ENCODE assay signal across 17 cellular contexts in the genomic region with DNA sequence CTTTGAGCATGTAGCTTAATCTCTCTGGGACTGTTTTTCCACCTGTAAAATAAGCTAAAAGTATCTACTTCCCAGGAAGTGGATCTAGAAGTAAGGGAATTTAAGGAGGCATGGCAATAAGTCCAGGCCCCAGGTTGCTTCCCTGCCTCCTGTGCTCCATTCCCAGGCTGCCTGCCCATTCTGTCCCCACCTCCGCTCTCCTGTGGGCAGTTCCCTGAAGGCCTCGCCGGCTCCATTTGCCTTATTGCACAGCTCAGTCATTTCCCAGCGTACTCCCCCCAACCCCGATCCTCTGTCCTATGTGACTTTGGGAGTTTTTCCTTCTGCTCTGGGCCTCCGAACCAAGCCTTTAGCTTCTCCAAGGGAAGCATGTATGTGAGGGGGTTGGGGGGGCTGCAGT. TPM values are rescaled to one million over a fixed set of nuclear protein-coding genes. Genes with fewer than 3 reads are reported as not detected.
DNase-seq lines count a peak whose midpoint lies in the region; ATAC-seq and TF ChIP-seq lines count a peak whose summit lies in the region.
"Had no signal": no experiment of that assay in that cellular context is flagged by ENCODE, and none has a peak within 500 bp of the region (broad histone marks: within the 10 kb centered on the region; RNA-seq: fewer than 3 reads in every experiment).

No MANE protein-coding gene starts in this region.

- H3K9me3 ChIP-seq in left ventricle myocardium inferior (replicated peaks) (no peaks in the 10 kb centered on the region), vagina (no peaks in the 10 kb centered on the region), body of pancreas (no peaks in the 10 kb centered on the region)
- H3K9me3 ChIP-seq: prostate gland, tibial nerve had no signal

- intact Hi-C loops in cardiac septum (cut with DNase I), result loop anchor here (10.0 kb wide), 1 partner anchor 453 kb away; a partner anchor contains a TSS
- intact Hi-C loops in Right ventricle myocardium superior (cut with DNase I), result no loop called here
- intact Hi-C loops in left ventricle myocardium inferior (cut with micrococcal nuclease), result no loop called here
- intact Hi-C loops in vagina (cut with DNase I), result no loop called here
- intact Hi-C loops in body of pancreas (cut with DNase I), result no loop called here

- peaks cover 5% of the 10 kb centered on the region for H3K36me3 Mint-ChIP-seq in progenitor cell of endocrine pancreas (ENCODE audit: insufficient read depth)

- H3K27ac Mint-ChIP-seq in progenitor cell of endocrine pancreas, result peak overlapping the region; percentile 33
- H3K27ac Mint-ChIP-seq: endodermal cell had no signal

- H3K9me3 Mint-ChIP-seq in progenitor cell of endocrine pancreas (ENCODE audit: low read depth), result no peaks in the 10 kb centered on the region
- H3K9me3 Mint-ChIP-seq: endodermal cell had no signal

- peaks cover 27% of the 10 kb centered on the region for H3K4me1 Mint-ChIP-seq in progenitor cell of endocrine pancreas (ENCODE audit: low read depth)

- ATAC-seq in Right ventricle myocardium superior (ENCODE audit: poor library complexity), result no peak
- no peak for ATAC-seq in HG02938 (IDR thresholded peaks at IDR 0.05; ENCODE audit: unreplicated experiment)
- ATAC-seq in body of pancreas, result no peak

- TF ChIP-seq CTCF in left ventricle myocardium inferior (IDR thresholded peaks at IDR 0.05; ENCODE audit: borderline replicate concordance) (no peak), progenitor cell of endocrine pancreas (IDR thresholded peaks at IDR 0.05; ENCODE audit: unreplicated experiment) (no peak), vagina (IDR thresholded peaks at IDR 0.05) (no peak), body of pancreas (IDR thresholded peaks at IDR 0.05) (no peak)

- WGBS in body of pancreas, 2 donors, result 86 to 92% methylated on average over 6 of the region's 6 CpGs

- H3K27me3 Mint-ChIP-seq in progenitor cell of endocrine pancreas, result peaks cover 9% of the 10 kb centered on the region

- H3K27ac ChIP-seq in left ventricle myocardium inferior (replicated peaks) (peak overlapping the region; percentile 98), vagina (peak overlapping the region; percentile 25), body of pancreas (no peak overlapping the region)

- no peak overlapping the region for H3K4me3 Mint-ChIP-seq in progenitor cell of endocrine pancreas (ENCODE audit: low read depth)
- H3K4me3 Mint-ChIP-seq: endodermal cell had no signal

- H3K4me1 ChIP-seq in left ventricle myocardium inferior (peaks cover 97% of the 10 kb centered on the region), vagina (peaks cover 43% of the 10 kb centered on the region), body of pancreas (peaks cover 61% of the 10 kb centered on the region)

- H3K4me3 ChIP-seq in left ventricle myocardium inferior (peak overlapping the region; percentile 88), vagina (no peak overlapping the region), body of pancreas (no peak overlapping the region)
- H3K4me3 ChIP-seq: lung, prostate gland had no signal

- TF ChIP-seq POLR2A in vagina (IDR thresholded peaks at IDR 0.05) (no peak), body of pancreas (IDR thresholded peaks at IDR 0.05) (no peak)

- H3K27me3 ChIP-seq in left ventricle myocardium inferior (ENCODE audit: low read depth) (no peaks in the 10 kb centered on the region), vagina (no peaks in the 10 kb centered on the region), body of pancreas (no peaks in the 10 kb centered on the region)
- H3K27me3 ChIP-seq: tibial nerve had no signal

- H3K36me3 ChIP-seq in left ventricle myocardium inferior, result peaks cover 36% of the 10 kb centered on the region
- H3K36me3 ChIP-seq in vagina, result peaks cover 0 to 8% of the 10 kb centered on the region in 2 donors
- H3K36me3 ChIP-seq in body of pancreas (replicated peaks in 1 of 2; ENCODE audit: insufficient read depth in 1 of 2, low read depth in 2 of 2), result peaks cover 0 to 9% of the 10 kb centered on the region in 2 donors
- H3K36me3 ChIP-seq: prostate gland had no signal

- DNase-seq in cardiac septum (ENCODE audit: low spot score), result peak; percentile 67
- DNase-seq in Right ventricle myocardium superior, result no peak
- DNase-seq in left ventricle myocardium inferior, result no peak
- DNase-seq in progenitor cell of endocrine pancreas (ENCODE audit: low spot score, unreplicated experiment), result no peak
- DNase-seq in vagina (ENCODE audit: extremely low spot score in 2 of 2), result no peak
- DNase-seq in body of pancreas, result no peak
- DNase-seq in activated CD8-positive, alpha-beta memory T cell treated with anti-CD3 and anti-CD28 coated beads for 24 hours, result no peak
- DNase-seq: activated gamma-delta T cell treated with Interleukin-2 at 50 U/mL for 16 hours, cerebellar nuclear complex, endodermal cell, NCI-H526 treated with DMSO at 0.1 percent for 48 hours, SIG-M5 had no signal

RNA-seq across cellular contexts. Expression of a gene that starts 4.6 kb away (rescaled TPM):
- 105 TPM for total RNA-seq in cardiac septum
- 181 TPM for total RNA-seq in Right ventricle myocardium superior
- 154 TPM for total RNA-seq in left ventricle myocardium inferior
- 24.1 and 26.2 TPM in 2 replicates for total RNA-seq in progenitor cell of endocrine pancreas
- total RNA-seq in vagina, result 51.1 TPM
- 10 to 100 TPM; 44.8 to 90.3 TPM for total RNA-seq in body of pancreas

RNA-seq across cellular contexts. Expression of a gene that starts 11.3 kb away (rescaled TPM):
- total RNA-seq in cardiac septum (0.30 TPM), Right ventricle myocardium superior (0.56 TPM), left ventricle myocardium inferior (0.36 TPM), progenitor cell of endocrine pancreas (not detected in 2 replicates), vagina (not detected), body of pancreas (1 to 10 TPM in 1 of 2 donors, not detected in 1; 4.2 TPM)
- total RNA-seq: lung; prostate gland; T-helper 1 cell treated with Interleukin-12 subunit alpha and Interleukin-12 subunit beta and Interleukin-4 antibody, amounts not matched to agents 30 ng/mL and 1 ng/mL, for 36 hours; tibial nerve had no signal

RNA-seq across cellular contexts. Expression of a gene that starts 18.9 kb away (rescaled TPM):
- 873 TPM for total RNA-seq in cardiac septum
- total RNA-seq in Right ventricle myocardium superior, result 853 TPM
- 786 TPM for total RNA-seq in left ventricle myocardium inferior
- 1,214 and 1,216 TPM in 2 replicates for total RNA-seq in progenitor cell of endocrine pancreas
- 463 TPM for total RNA-seq in vagina
- total RNA-seq in body of pancreas, result 100 to 1,000 TPM; 269 to 441 TPM

RNA-seq across cellular contexts. Expression of a gene that starts 29.3 kb away (rescaled TPM):
- total RNA-seq in cardiac septum, result 23.2 TPM
- total RNA-seq in Right ventricle myocardium superior, result 19.4 TPM
- 20.2 TPM for total RNA-seq in left ventricle myocardium inferior
- total RNA-seq in progenitor cell of endocrine pancreas, result 45.9 and 50.3 TPM in 2 replicates
- 19.6 TPM for total RNA-seq in vagina
- total RNA-seq in body of pancreas, result 10 to 100 TPM; 31.1 to 33.9 TPM

RNA-seq across cellular contexts. Expression of a gene that starts 37.3 kb away (rescaled TPM):
- 4.7 TPM for total RNA-seq in cardiac septum
- total RNA-seq in Right ventricle myocardium superior, result 3.7 TPM
- 2.1 TPM for total RNA-seq in left ventricle myocardium inferior
- 7.1 TPM in 2 replicates for total RNA-seq in progenitor cell of endocrine pancreas
- 17.2 TPM for total RNA-seq in vagina
- 10 to 100 TPM; 18.9 to 68.6 TPM for total RNA-seq in body of pancreas

Comparison
In these comparisons a context has a peak if more than half of its experiments do, and no peak if none do; other contexts are left out.
1. H3K27ac ChIP-seq: peak in left ventricle myocardium inferior (single experiment) and vagina (single experiment); none in body of pancreas (0 of 4).